ENCODE assay signal across 8 cellular contexts in genomic region chr20:37382539-37383120, GRCh38. TPM values are rescaled to one million over a fixed set of nuclear protein-coding genes. Genes with fewer than 3 reads are reported as not detected.
DNase-seq lines count a peak whose midpoint lies in the region; ATAC-seq lines count a peak whose summit lies in the region.

No MANE protein-coding gene starts in this region.

- H3K9me3 Mint-ChIP-seq in activated T-cell treated with anti-CD3 and anti-CD28 coated beads, Interleukin-2, amount 50 U/mL, for 72 hours, result no peaks in the 10 kb centered on the region
- H3K9me3 Mint-ChIP-seq in T-cell, result no peaks in the 10 kb centered on the region
- no peaks in the 10 kb centered on the region for H3K9me3 Mint-ChIP-seq in stimulated activated naive B cell treated with anti-CD40 and anti-IgM and Interleukin-4, amounts not matched to agents 10 μg/mL and 1 μg/mL and 100 μg/mL, for 72 hours

- no peaks in the 10 kb centered on the region for H3K36me3 Mint-ChIP-seq in activated T-cell treated with anti-CD3 and anti-CD28 coated beads, Interleukin-2, amount 50 U/mL, for 72 hours (ENCODE audit: insufficient read depth in 2 of 2)
- H3K36me3 Mint-ChIP-seq in T-cell, result no peaks in the 10 kb centered on the region
- H3K36me3 Mint-ChIP-seq in stimulated activated naive B cell treated with anti-CD40 and anti-IgM and Interleukin-4, amounts not matched to agents 10 μg/mL and 1 μg/mL and 100 μg/mL, for 72 hours, result peaks cover 57 to 82% of the 10 kb centered on the region in 2 donors

- H3K4me3 Mint-ChIP-seq in activated T-cell treated with anti-CD3 and anti-CD28 coated beads, Interleukin-2, amount 50 U/mL, for 72 hours, result peak overlapping the region; percentile 12 to 52
- H3K4me3 Mint-ChIP-seq in T-cell, result peak overlapping the region; percentile 49 to 52 (median 52)
- H3K4me3 Mint-ChIP-seq in stimulated activated naive B cell treated with anti-CD40 and anti-IgM and Interleukin-4, amounts not matched to agents 10 μg/mL and 1 μg/mL and 100 μg/mL, for 72 hours, result peak overlapping the region; percentile 54 to 66

- POLR2A ChIA-PET in T-cell (lab: Charles Lee), result no interaction called here

- peaks cover 10% of the 10 kb centered on the region for H3K4me1 Mint-ChIP-seq in activated T-cell treated with anti-CD3 and anti-CD28 coated beads, Interleukin-2, amount 50 U/mL, for 72 hours (ENCODE audit: low read depth)
- H3K4me1 Mint-ChIP-seq in T-cell, result peaks cover 6 to 10% (median 7%) of the 10 kb centered on the region in 3 donors
- H3K4me1 Mint-ChIP-seq in stimulated activated naive B cell treated with anti-CD40 and anti-IgM and Interleukin-4, amounts not matched to agents 10 μg/mL and 1 μg/mL and 100 μg/mL, for 72 hours, result peaks cover 51 to 76% of the 10 kb centered on the region in 2 donors

- H3K27ac Mint-ChIP-seq in activated T-cell treated with anti-CD3 and anti-CD28 coated beads, Interleukin-2, amount 50 U/mL, for 72 hours, result no peak overlapping the region
- H3K27ac Mint-ChIP-seq in T-cell, result no peak overlapping the region
- peak overlapping the region; percentile 94 for H3K27ac Mint-ChIP-seq in stimulated activated naive B cell treated with anti-CD40 and anti-IgM and Interleukin-4, amounts not matched to agents 10 μg/mL and 1 μg/mL and 100 μg/mL, for 72 hours

- no peaks in the 10 kb centered on the region for H3K27me3 Mint-ChIP-seq in activated T-cell treated with anti-CD3 and anti-CD28 coated beads, Interleukin-2, amount 50 U/mL, for 72 hours (ENCODE audit: low read depth)
- H3K27me3 Mint-ChIP-seq in T-cell, result no peaks in the 10 kb centered on the region
- no peaks in the 10 kb centered on the region for H3K27me3 Mint-ChIP-seq in stimulated activated naive B cell treated with anti-CD40 and anti-IgM and Interleukin-4, amounts not matched to agents 10 μg/mL and 1 μg/mL and 100 μg/mL, for 72 hours

- CTCF ChIA-PET in T-cell (lab: Charles Lee), result no interaction called here

- no peak for ATAC-seq in activated T-cell treated with anti-CD3 and anti-CD28 coated beads, Interleukin-2, amount 50 U/mL, for 72 hours (replicated peaks in 1 of 2)
- no peak for ATAC-seq in T-cell (replicated peaks in 1 of 4)
- peak in 1 of 2 donors; percentile 16 for ATAC-seq in stimulated activated naive B cell treated with anti-CD40 and anti-IgM and Interleukin-4, amounts not matched to agents 10 μg/mL and 1 μg/mL and 100 μg/mL, for 72 hours (replicated peaks)

- no peak for DNase-seq in activated T-cell treated with anti-CD3 and anti-CD28 coated beads, Interleukin-2, amount 50 U/mL, for 72 hours
- DNase-seq in activated T-cell treated with anti-CD3 and anti-CD28 coated beads, Interleukin-2, amount 50 U/mL, for 48 hours, result no peak
- DNase-seq in T-cell (peak in 1 of 34 experiments; percentile 8), islet precursor cell (peak; percentile 45), SIG-M5 (lab: John Stamatoyannopoulos, UW) (no peak), COR-L47 (lab: John Stamatoyannopoulos, UW) (no peak), dermis blood vessel endothelial cell (no peak)
- no peak for DNase-seq in stimulated activated naive B cell treated with anti-CD40 and anti-IgM and Interleukin-4, amounts not matched to agents 10 μg/mL and 1 μg/mL and 100 μg/mL, for 72 hours

RNA-seq across cellular contexts. Expression of gene SRC, which starts 36.7 kb away (rescaled TPM):
- total RNA-seq in activated T-cell treated with anti-CD3 and anti-CD28 coated beads, Interleukin-2, amount 50 U/mL, for 72 hours, result 1 to 10 TPM; 5.1 to 6.2 TPM
- total RNA-seq in T-cell, result 1 to 10 TPM; 1.4 to 4.5 (median 2.0) TPM
- 1.5 and 4.1 TPM in 2 replicates for total RNA-seq in dermis blood vessel endothelial cell
